ENCODE assay signal across 16 cellular contexts in the genomic region with DNA sequence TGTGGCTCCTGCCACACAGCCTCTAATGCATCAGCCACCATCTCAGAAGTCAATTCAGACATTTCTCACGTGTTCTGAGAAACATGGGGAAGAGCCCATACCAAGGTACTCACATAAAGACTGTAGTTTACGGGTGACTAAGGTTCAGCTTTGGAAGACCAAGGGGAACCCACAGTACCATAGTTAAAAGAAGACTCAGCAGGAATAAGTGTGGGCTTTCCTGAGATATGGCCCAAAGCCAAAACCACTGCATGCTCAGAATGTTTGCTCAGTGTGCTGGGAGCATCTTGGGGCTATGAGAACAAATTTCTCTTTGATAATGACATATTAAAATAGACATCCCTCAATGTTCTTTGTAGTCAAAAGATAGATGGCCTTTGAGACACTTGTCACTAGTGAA.
DNase-seq lines count a peak whose midpoint lies in the region; ATAC-seq and TF ChIP-seq lines count a peak whose summit lies in the region.
"Had no signal": no experiment of that assay in that cellular context is flagged by ENCODE, and none has a peak within 500 bp of the region (broad histone marks: within the 10 kb centered on the region; RNA-seq: fewer than 3 reads in every experiment).

No MANE protein-coding gene starts in this region.

- no peak overlapping the region for H2AFZ ChIP-seq in osteoblast (ENCODE audit: low read length)
- H2AFZ ChIP-seq: neural progenitor cell had no signal

- DNase-seq in EH (ENCODE audit: low read depth) (peak; percentile 87), NCI-H2227 (lab: John Stamatoyannopoulos, UW; ENCODE audit: unreplicated experiment) (peak; percentile 57), choroid plexus epithelial cell (ENCODE audit: low read depth) (peak; percentile 98), osteoblast (ENCODE audit: insufficient read length, low spot score, missing footprints) (peak; percentile 62), pons (ENCODE audit: low spot score) (no peak), aorta (no peak)
- DNase-seq: activated T-cell treated with anti-CD3 and anti-CD28 coated beads, Interleukin-2, amount 50 U/mL, for 1 hour; DMS 273 treated with DMSO at 0.1 percent for 48 hours; left lung; NCI-H1105 treated with DMSO at 0.1 percent for 48 hours; stimulated activated naive CD4-positive, alpha-beta T cell had no signal

- no peaks in the 10 kb centered on the region for H3K27me3 ChIP-seq in osteoblast (ENCODE audit: insufficient read depth, low read length)
- no peaks in the 10 kb centered on the region for H3K27me3 ChIP-seq in aorta (ENCODE audit: control insufficient read depth in 1 of 2, insufficient read depth in 2 of 2, low read length in 1 of 2)
- H3K27me3 ChIP-seq: body of pancreas, left lung, neural progenitor cell had no signal

- 89 to 95% methylated on average over 2 of the region's 2 CpGs for WGBS in aorta, 2 donors

- H4K20me1 ChIP-seq in osteoblast (ENCODE audit: insufficient read depth, low read length): no peaks in the 10 kb centered on the region

- intact Hi-C loops in aorta (cut with DNase I): no loop called here

- H3K79me2 ChIP-seq in osteoblast (ENCODE audit: insufficient read depth, low read length): no peaks in the 10 kb centered on the region

- no peak for ATAC-seq in GM18867 (IDR thresholded peaks at IDR 0.05; ENCODE audit: unreplicated experiment)
- no peak for ATAC-seq in GM19395 (IDR thresholded peaks at IDR 0.05; ENCODE audit: unreplicated experiment)
- ATAC-seq in aorta (ENCODE audit: low FRiP score): no peak
- ATAC-seq: body of pancreas had no signal

- peak overlapping the region; percentile 24 for H3K27ac ChIP-seq in osteoblast (ENCODE audit: low read depth, low read length)
- H3K27ac ChIP-seq in aorta (ENCODE audit: low read depth in 1 of 2, low read length in 2 of 2): no peak overlapping the region
- H3K27ac ChIP-seq: body of pancreas, HL-60, neural progenitor cell had no signal

- H3K4me3 ChIP-seq in choroid plexus epithelial cell (ENCODE audit: low read depth, low read length) (no peak overlapping the region), osteoblast (ENCODE audit: insufficient read depth, low read length) (no peak overlapping the region), aorta (ENCODE audit: low read length in 2 of 2) (no peak overlapping the region)
- H3K4me3 ChIP-seq: body of pancreas, left lung, neural progenitor cell had no signal

- H3K4me1 ChIP-seq in osteoblast (ENCODE audit: insufficient read depth, low read length) (peaks cover 11% of the 10 kb centered on the region), aorta (ENCODE audit: control insufficient read depth in 1 of 2, insufficient read depth in 2 of 2, low read length in 2 of 2) (no peaks in the 10 kb centered on the region)
- H3K4me1 ChIP-seq: body of pancreas, neural progenitor cell had no signal

- H3K4me2 ChIP-seq in osteoblast (ENCODE audit: insufficient read depth, low read length): no peak overlapping the region
- H3K4me2 ChIP-seq: neural progenitor cell had no signal

- H3K9me3 ChIP-seq in osteoblast (ENCODE audit: low read depth, low read length) (no peaks in the 10 kb centered on the region), aorta (ENCODE audit: control insufficient read depth, low read length) (no peaks in the 10 kb centered on the region)
- H3K9me3 ChIP-seq: body of pancreas, left lung had no signal

- no peaks in the 10 kb centered on the region for H3K36me3 ChIP-seq in osteoblast (ENCODE audit: insufficient read depth, low read length)
- H3K36me3 ChIP-seq in aorta (ENCODE audit: control insufficient read depth in 1 of 2, insufficient read depth in 2 of 2, low read length in 1 of 2): no peaks in the 10 kb centered on the region
- H3K36me3 ChIP-seq: left lung, neural progenitor cell had no signal

- TF ChIP-seq CTCF in choroid plexus epithelial cell (conservative IDR thresholded peaks at IDR 0.05; ENCODE audit: low read depth, low read length) (peak; percentile 6), osteoblast (IDR thresholded peaks at IDR 0.05; ENCODE audit: extremely low read depth, low read depth, low read length) (no peak)

Comparison
In these comparisons a context has a peak if more than half of its experiments do, and no peak if none do; other contexts are left out.
1. DNase-seq: peak in EH (single experiment), NCI-H2227 (single experiment), choroid plexus epithelial cell (single experiment) and osteoblast (single experiment); none in pons (single experiment) and aorta (0 of 2).